8 cellular contexts compared by ENCODE assay signal in genomic region chr7:39623312-39624201, GRCh38. TPM values are rescaled to one million over a fixed set of nuclear protein-coding genes. Genes with fewer than 3 reads are reported as not detected.
DNase-seq lines count a peak whose midpoint lies in the region; ATAC-seq and TF ChIP-seq lines count a peak whose summit lies in the region.

A gene with protein sequence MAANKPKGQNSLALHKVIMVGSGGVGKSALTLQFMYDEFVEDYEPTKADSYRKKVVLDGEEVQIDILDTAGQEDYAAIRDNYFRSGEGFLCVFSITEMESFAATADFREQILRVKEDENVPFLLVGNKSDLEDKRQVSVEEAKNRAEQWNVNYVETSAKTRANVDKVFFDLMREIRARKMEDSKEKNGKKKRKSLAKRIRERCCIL (plus strand): TSS chr7:39623572. CDS start chr7:39686668, 63,096 bp downstream.

- intact Hi-C loops in dorsolateral prefrontal cortex (cut with DNase I) (loop anchor here (1.0 to 10.0 kb wide), 8 partner anchors 36 to 511 kb away; partner anchors contain the start of genes YAE1 (in 2 of the 2), MPLKIP (in 1 of the 2) and SUGCT (in 1 of the 2)), right lobe of liver (cut with DNase I) (no loop called here)

- H3K9me3 ChIP-seq in CD4-positive, CD25-positive, alpha-beta regulatory T cell (ENCODE audit: control insufficient read depth in 2 of 2, low read length in 2 of 2): no peaks in the 10 kb centered on the region
- H3K9me3 ChIP-seq in right lobe of liver: no peaks in the 10 kb centered on the region

- H3K4me3 ChIP-seq in CD4-positive, CD25-positive, alpha-beta regulatory T cell (ENCODE audit: low read depth, low read length): peak within 1 kb of the TSS; percentile 94
- peak within 1 kb of the TSS; percentile 58 to 96 (median 90) for H3K4me3 ChIP-seq in dorsolateral prefrontal cortex
- H3K4me3 ChIP-seq in right lobe of liver: peak within 1 kb of the TSS; percentile 79 to 87 (median 87)

- WGBS in right lobe of liver (ENCODE audit: insufficient coverage, low coverage, low lambda C conversion rate, missing lambda C conversion rate): 2% methylated on average over 18 of the region's 100 CpGs

- peak; percentile 89 for TF ChIP-seq POLR2A in right lobe of liver (IDR thresholded peaks at IDR 0.05)

- ATAC-seq in CD4-positive, CD25-positive, alpha-beta regulatory T cell (ENCODE audit: low read depth in 2 of 2): peak; percentile 95 to 96
- ATAC-seq in GM19397 (IDR thresholded peaks at IDR 0.05; ENCODE audit: unreplicated experiment) (peak; percentile 96), HG03565 (IDR thresholded peaks at IDR 0.05; ENCODE audit: unreplicated experiment) (peak; percentile 77), right lobe of liver (peak; percentile 98 to 99 (median 98))

- CTCF ChIA-PET in activated CD4-positive, alpha-beta memory T cell treated with anti-CD3 and anti-CD28 coated beads, Interleukin-2, amount 10 ng/mL, durations not matched to agents 7 days and 5 days (lab: Charles Lee): interaction anchor here (0.6 to 5.1 kb wide), 10 partner anchors 28 to 511 kb away, joined by 3 to 30 read pairs (median 3); partner anchors contain the start of genes MPLKIP and SUGCT

- peaks cover 12% of the 10 kb centered on the region for H3K36me3 Mint-ChIP-seq in CD4-positive, CD25-positive, alpha-beta regulatory T cell
- H3K36me3 Mint-ChIP-seq in activated CD4-positive, alpha-beta memory T cell treated with anti-CD3 and anti-CD28 coated beads, Interleukin-2, amount 10 ng/mL, durations not matched to agents 7 days and 5 days (ENCODE audit: low read depth): peaks cover 17% of the 10 kb centered on the region

- peak within 1 kb of the TSS; percentile 84 for H3K27ac ChIP-seq in CD4-positive, CD25-positive, alpha-beta regulatory T cell (ENCODE audit: insufficient read depth, low read length, poor library complexity, severe bottlenecking)
- peak within 1 kb of the TSS; percentile 10 to 96 (median 88) for H3K27ac ChIP-seq in dorsolateral prefrontal cortex
- peak within 1 kb of the TSS; percentile 72 to 84 (median 84) for H3K27ac ChIP-seq in right lobe of liver

- no peaks in the 10 kb centered on the region for H3K9me3 Mint-ChIP-seq in CD4-positive, CD25-positive, alpha-beta regulatory T cell
- H3K9me3 Mint-ChIP-seq in activated CD4-positive, alpha-beta memory T cell treated with anti-CD3 and anti-CD28 coated beads, Interleukin-2, amount 10 ng/mL, durations not matched to agents 7 days and 5 days: no peaks in the 10 kb centered on the region

- H3K4me1 ChIP-seq in CD4-positive, CD25-positive, alpha-beta regulatory T cell (ENCODE audit: control insufficient read depth, insufficient read depth, low read length, poor library complexity, severe bottlenecking): peaks cover 39% of the 10 kb centered on the region
- peaks cover 0 to 12% (median 0%) of the 10 kb centered on the region in 4 donors for H3K4me1 ChIP-seq in right lobe of liver

- no peaks in the 10 kb centered on the region for H3K36me3 ChIP-seq in CD4-positive, CD25-positive, alpha-beta regulatory T cell (ENCODE audit: control insufficient read depth, insufficient read depth, low read length)
- H3K36me3 ChIP-seq in right lobe of liver: no peaks in the 10 kb centered on the region

- peaks cover 28 to 59% (median 51%) of the 10 kb centered on the region in 4 donors for H3K4me1 Mint-ChIP-seq in CD4-positive, CD25-positive, alpha-beta regulatory T cell
- H3K4me1 Mint-ChIP-seq in activated CD4-positive, alpha-beta memory T cell treated with anti-CD3 and anti-CD28 coated beads, Interleukin-2, amount 10 ng/mL, durations not matched to agents 7 days and 5 days: peaks cover 36% of the 10 kb centered on the region

- H3K4me3 Mint-ChIP-seq in CD4-positive, CD25-positive, alpha-beta regulatory T cell: peak within 1 kb of the TSS; percentile 87 to 99 (median 93)
- peak within 1 kb of the TSS; percentile 90 for H3K4me3 Mint-ChIP-seq in activated CD4-positive, alpha-beta memory T cell treated with anti-CD3 and anti-CD28 coated beads, Interleukin-2, amount 10 ng/mL, durations not matched to agents 7 days and 5 days

- no peaks in the 10 kb centered on the region for H3K27me3 Mint-ChIP-seq in CD4-positive, CD25-positive, alpha-beta regulatory T cell
- H3K27me3 Mint-ChIP-seq in activated CD4-positive, alpha-beta memory T cell treated with anti-CD3 and anti-CD28 coated beads, Interleukin-2, amount 10 ng/mL, durations not matched to agents 7 days and 5 days: no peaks in the 10 kb centered on the region

- DNase-seq in CD4-positive, CD25-positive, alpha-beta regulatory T cell: peak; percentile 87 to 93 (median 87)
- peak; percentile 79 for DNase-seq in NCI-H82 treated with DMSO at 0.1 percent for 48 hours (lab: John Stamatoyannopoulos, UW; ENCODE audit: unreplicated experiment)
- peak; percentile 91 for DNase-seq in activated CD4-positive, alpha-beta memory T cell treated with anti-CD3 and anti-CD28 coated beads, Interleukin-2, amount 10 ng/mL, durations not matched to agents 7 days and 5 days
- peak; percentile 87 to 96 (median 92) for DNase-seq in dorsolateral prefrontal cortex
- peak; percentile 94 to 95 (median 95) for DNase-seq in right lobe of liver
- peak; percentile 91 for DNase-seq in stimulated activated CD4-positive, alpha-beta T cell treated with anti-CD3 and anti-CD28 coated beads, Interleukin-4, amount 100 ng/mL, for 24 hours

- peak within 1 kb of the TSS; percentile 90 to 99 (median 96) for H3K27ac Mint-ChIP-seq in CD4-positive, CD25-positive, alpha-beta regulatory T cell
- H3K27ac Mint-ChIP-seq in activated CD4-positive, alpha-beta memory T cell treated with anti-CD3 and anti-CD28 coated beads, Interleukin-2, amount 10 ng/mL, durations not matched to agents 7 days and 5 days: peak within 1 kb of the TSS; percentile 88

- TF ChIP-seq CTCF in dorsolateral prefrontal cortex (IDR thresholded peaks at IDR 0.05 in 54 of 56, conservative IDR thresholded peaks at IDR 0.05 in 2 of 56; ENCODE audit: low read depth in 1 of 56, partially characterized antibody in 56 of 56) (peak in 24 of 56 donors; percentile 4 to 53 (median 30)), right lobe of liver (IDR thresholded peaks at IDR 0.05) (no peak)

- POLR2A ChIA-PET in activated CD4-positive, alpha-beta memory T cell treated with anti-CD3 and anti-CD28 coated beads, Interleukin-2, amount 10 ng/mL, durations not matched to agents 7 days and 5 days (lab: Charles Lee): interaction anchor here (0.6 to 3.8 kb wide), 19 partner anchors 9 to 326 kb away, joined by 3 to 56 read pairs (median 5); partner anchors contain the start of gene CDK13

- no peaks in the 10 kb centered on the region for H3K27me3 ChIP-seq in CD4-positive, CD25-positive, alpha-beta regulatory T cell (ENCODE audit: control insufficient read depth, insufficient read depth, low read length)
- no peaks in the 10 kb centered on the region for H3K27me3 ChIP-seq in dorsolateral prefrontal cortex
- no peaks in the 10 kb centered on the region for H3K27me3 ChIP-seq in right lobe of liver

RNA-seq across cellular contexts. Expression of the gene that starts here (rescaled TPM):
- total RNA-seq in CD4-positive, CD25-positive, alpha-beta regulatory T cell: 22.4 TPM
- polyA plus RNA-seq in CD4-positive, CD25-positive, alpha-beta regulatory T cell: 10 to 100 TPM; 57.0 to 71.2 (median 58.4) TPM
- total RNA-seq in activated CD4-positive, alpha-beta memory T cell treated with anti-CD3 and anti-CD28 coated beads, Interleukin-2, amount 10 ng/mL, durations not matched to agents 7 days and 5 days: 10 to 100 TPM; 27.8 to 29.6 TPM
- total RNA-seq in dorsolateral prefrontal cortex (10 to 100 TPM; 20.4 to 35.1 (median 28.8) TPM), right lobe of liver (10 to 100 TPM in 5 of 6 experiments, 1 to 10 TPM in 1; 7.5 to 13.8 (median 12.4) TPM)

Comparison
In these comparisons a context has a peak if more than half of its experiments do, and no peak if none do; other contexts are left out.
1. Peak in every context shown above with its lines: DNase-seq, ATAC-seq, H3K4me3 ChIP-seq and H3K27ac ChIP-seq.
2. intact Hi-C loops: an anchor here in dorsolateral prefrontal cortex (1.0 to 10.0 kb wide); none called in right lobe of liver.